Comparison of ENCODE assay signal across 1 cellular context in the genomic region with DNA sequence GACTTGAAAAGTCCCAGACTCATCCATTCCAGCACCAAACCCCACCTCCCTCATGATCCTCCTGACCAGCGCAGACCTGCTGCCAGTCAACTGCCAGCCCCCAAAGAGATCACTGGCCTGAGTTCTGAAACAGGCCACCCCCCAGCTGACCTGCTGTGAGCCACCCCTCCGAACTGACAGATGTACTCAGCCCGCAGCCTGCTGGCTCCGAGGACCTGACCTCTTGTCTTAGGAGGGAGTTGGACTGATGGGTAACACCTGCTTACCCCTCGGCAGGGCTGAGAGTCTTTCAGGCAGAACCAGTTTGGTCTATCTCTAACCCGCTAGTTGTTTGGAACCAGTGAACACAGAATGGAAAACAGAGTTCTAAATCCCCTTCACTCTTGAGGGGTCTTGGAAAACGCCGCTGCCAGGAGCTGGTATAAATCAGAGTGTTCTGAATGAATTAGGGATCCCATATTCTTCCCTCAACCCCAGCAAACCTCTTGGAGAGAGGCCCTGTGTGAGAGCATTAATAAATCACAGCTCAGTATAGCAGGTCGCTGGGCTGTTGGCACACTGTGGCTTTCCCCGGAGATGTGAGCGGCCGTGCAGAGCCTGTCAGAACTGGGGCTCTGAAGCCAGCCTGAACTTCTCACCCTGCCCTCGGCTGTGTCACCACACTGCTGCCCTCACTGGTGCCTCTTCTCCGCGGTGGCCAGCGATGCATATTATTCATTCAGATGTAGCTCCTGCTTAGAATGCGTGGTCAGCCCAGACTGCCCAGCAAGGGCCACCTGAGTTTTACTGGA.
TF ChIP-seq lines count a peak whose summit lies in the region.

No MANE protein-coding gene starts in this region.

TF ChIP-seq in WTC11, 78 proteins besides CTCF, POLR2A, EP300 and RAD21 (continued from another document):
- TF ChIP-seq, protein P1, sequence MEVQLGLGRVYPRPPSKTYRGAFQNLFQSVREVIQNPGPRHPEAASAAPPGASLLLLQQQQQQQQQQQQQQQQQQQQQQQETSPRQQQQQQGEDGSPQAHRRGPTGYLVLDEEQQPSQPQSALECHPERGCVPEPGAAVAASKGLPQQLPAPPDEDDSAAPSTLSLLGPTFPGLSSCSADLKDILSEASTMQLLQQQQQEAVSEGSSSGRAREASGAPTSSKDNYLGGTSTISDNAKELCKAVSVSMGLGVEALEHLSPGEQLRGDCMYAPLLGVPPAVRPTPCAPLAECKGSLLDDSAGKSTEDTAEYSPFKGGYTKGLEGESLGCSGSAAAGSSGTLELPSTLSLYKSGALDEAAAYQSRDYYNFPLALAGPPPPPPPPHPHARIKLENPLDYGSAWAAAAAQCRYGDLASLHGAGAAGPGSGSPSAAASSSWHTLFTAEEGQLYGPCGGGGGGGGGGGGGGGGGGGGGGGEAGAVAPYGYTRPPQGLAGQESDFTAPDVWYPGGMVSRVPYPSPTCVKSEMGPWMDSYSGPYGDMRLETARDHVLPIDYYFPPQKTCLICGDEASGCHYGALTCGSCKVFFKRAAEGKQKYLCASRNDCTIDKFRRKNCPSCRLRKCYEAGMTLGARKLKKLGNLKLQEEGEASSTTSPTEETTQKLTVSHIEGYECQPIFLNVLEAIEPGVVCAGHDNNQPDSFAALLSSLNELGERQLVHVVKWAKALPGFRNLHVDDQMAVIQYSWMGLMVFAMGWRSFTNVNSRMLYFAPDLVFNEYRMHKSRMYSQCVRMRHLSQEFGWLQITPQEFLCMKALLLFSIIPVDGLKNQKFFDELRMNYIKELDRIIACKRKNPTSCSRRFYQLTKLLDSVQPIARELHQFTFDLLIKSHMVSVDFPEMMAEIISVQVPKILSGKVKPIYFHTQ (CRISPR knock-in tag; IDR thresholded peaks at IDR 0.05) = no peak
- TF ChIP-seq ETV6 (CRISPR knock-in tag; IDR thresholded peaks at IDR 0.05) = no peak
- TF ChIP-seq ELF4 (CRISPR knock-in tag; IDR thresholded peaks at IDR 0.05; ENCODE audit: low read depth) = no peak
- no peak for TF ChIP-seq RELA (CRISPR knock-in tag; IDR thresholded peaks at IDR 0.05; ENCODE audit: borderline replicate concordance)
- TF ChIP-seq, protein P2, sequence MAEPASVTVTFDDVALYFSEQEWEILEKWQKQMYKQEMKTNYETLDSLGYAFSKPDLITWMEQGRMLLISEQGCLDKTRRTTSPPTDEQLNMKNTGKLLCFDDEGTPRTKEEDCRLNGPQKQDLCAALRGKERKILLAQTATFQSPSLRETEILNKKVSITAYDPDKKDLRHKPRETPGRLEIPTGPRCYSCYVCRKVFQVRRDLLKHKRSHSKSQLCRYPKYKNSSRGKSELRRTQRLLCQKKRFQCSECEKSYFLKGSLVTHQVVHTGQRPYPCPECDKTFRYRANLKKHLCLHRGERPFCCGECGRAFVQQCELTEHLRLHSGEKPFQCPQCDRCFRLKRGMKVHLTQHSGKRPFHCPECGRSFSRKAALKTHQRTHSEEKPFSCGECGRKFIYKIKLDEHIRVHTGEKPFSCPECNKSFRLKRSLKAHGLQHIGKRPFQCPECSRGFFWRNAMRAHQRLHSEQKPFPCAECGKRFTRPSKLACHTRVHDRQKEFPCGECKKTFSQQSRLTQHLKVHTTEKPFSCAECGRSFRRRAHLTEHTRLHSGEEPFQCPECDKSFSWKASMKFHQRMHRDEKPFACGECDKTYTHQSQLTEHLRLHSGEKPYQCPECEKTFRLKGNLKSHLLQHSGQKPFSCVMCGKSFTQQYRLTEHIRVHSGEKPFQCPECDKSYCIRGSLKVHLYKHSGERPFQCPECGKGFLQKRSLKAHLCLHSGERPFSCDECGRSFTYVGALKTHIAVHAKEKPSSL (CRISPR knock-in tag; conservative IDR thresholded peaks at IDR 0.05) = no peak
- TF ChIP-seq MXD4 (CRISPR knock-in tag; IDR thresholded peaks at IDR 0.05; ENCODE audit: borderline replicate concordance) = no peak
- no peak for TF ChIP-seq ZNF219 (CRISPR knock-in tag; IDR thresholded peaks at IDR 0.05; ENCODE audit: borderline replicate concordance)
